Comparison of ENCODE assay signal across 1 cellular context in genomic region chr21:25489673-25490072, GRCh38.
TF ChIP-seq lines count a peak whose summit lies in the region.

No MANE protein-coding gene starts in this region.

TF ChIP-seq in K562, 482 proteins besides CTCF, POLR2A, EP300 and RAD21 (continued from another document and continues in another):
- TF ChIP-seq DLX4 (CRISPR knock-in tag; IDR thresholded peaks at IDR 0.05) (no peak), ARID4B (CRISPR knock-in tag; IDR thresholded peaks at IDR 0.05) (no peak), TCF15 (CRISPR knock-in tag; IDR thresholded peaks at IDR 0.05) (no peak), ZBTB40 (IDR thresholded peaks at IDR 0.05) (no peak), ZBTB40 (CRISPR knock-in tag; IDR thresholded peaks at IDR 0.05) (no peak), POLR2AphosphoS5 (IDR thresholded peaks at IDR 0.05; ENCODE audit: control insufficient read depth, insufficient read depth, low read depth, low read length) (no peak), POLR3G (IDR thresholded peaks at IDR 0.05; ENCODE audit: extremely low read depth, insufficient read length, insufficient replicate concordance) (no peak), NR3C1 (CRISPR knock-in tag; IDR thresholded peaks at IDR 0.05) (no peak), E2F3 (CRISPR knock-in tag; IDR thresholded peaks at IDR 0.05) (no peak), E2F1 (CRISPR knock-in tag; IDR thresholded peaks at IDR 0.05) (no peak), CBFA2T2 (conservative IDR thresholded peaks at IDR 0.05) (no peak), ZNF354B (CRISPR knock-in tag; IDR thresholded peaks at IDR 0.05) (no peak), GABPB1 (CRISPR knock-in tag; IDR thresholded peaks at IDR 0.05) (no peak), ATF3 (IDR thresholded peaks at IDR 0.05) (no peak), ATF3 (CRISPR knock-in tag; conservative IDR thresholded peaks at IDR 0.05) (no peak), MAFF (IDR thresholded peaks at IDR 0.05; ENCODE audit: low read length) (peak; percentile 76), ZNF436 (CRISPR knock-in tag; IDR thresholded peaks at IDR 0.05) (no peak), MAFG (tag; conservative IDR thresholded peaks at IDR 0.05) (peak; percentile 64), HNRNPL (IDR thresholded peaks at IDR 0.05; ENCODE audit: low read depth, low read length) (no peak), THRB (CRISPR knock-in tag; conservative IDR thresholded peaks at IDR 0.05) (no peak), ZNF592 (IDR thresholded peaks at IDR 0.05) (no peak), PCBP1 (IDR thresholded peaks at IDR 0.05; ENCODE audit: low read depth, low read length, poor library complexity, severe bottlenecking) (no peak), RREB1 (CRISPR knock-in tag; IDR thresholded peaks at IDR 0.05) (no peak)
